ENCODE assay signal across 1 cellular context in the genomic region with DNA sequence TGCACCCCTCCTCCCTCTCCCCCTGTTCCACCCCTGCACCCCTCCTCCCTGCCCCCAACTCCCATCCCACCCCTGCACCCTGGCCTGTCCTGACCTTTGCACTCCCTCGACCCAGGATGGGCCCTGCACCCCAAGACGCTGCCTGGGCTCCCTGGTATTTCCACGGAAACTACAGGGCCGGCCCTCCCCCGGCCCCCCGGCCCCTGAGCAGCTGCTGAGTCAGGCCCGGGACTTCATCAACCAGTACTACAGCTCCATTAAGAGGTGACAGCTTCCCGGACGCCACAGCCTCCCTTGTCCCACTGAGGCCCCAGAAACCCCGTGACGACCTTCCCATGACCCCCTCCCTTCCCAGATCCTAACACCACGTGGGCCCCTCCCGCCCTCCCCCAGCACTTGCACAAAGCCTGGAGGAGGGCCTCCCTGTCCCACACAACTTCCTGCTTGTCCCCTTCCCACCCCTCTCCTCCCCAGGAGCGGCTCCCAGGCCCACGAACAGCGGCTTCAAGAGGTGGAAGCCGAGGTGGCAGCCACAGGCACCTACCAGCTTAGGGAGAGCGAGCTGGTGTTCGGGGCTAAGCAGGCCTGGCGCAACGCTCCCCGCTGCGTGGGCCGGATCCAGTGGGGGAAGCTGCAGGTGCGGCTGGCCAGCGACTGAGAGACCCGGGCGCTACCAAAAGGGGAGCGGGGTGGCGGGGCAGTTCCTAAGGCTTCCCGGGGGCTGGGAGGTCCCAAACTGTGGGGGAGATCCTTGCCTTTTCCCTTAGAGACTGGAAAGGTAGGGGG.
TF ChIP-seq lines count a peak whose summit lies in the region.

No MANE protein-coding gene starts in this region.

TF ChIP-seq in IMR-90, 13 proteins besides CTCF, POLR2A, EP300 and RAD21:
- no peak for TF ChIP-seq RCOR1 (IDR thresholded peaks at IDR 0.05; ENCODE audit: insufficient replicate concordance, low read length)
- no peak for TF ChIP-seq CHD1 (IDR thresholded peaks at IDR 0.05; ENCODE audit: low read depth, low read length)
- TF ChIP-seq NFE2L2 (IDR thresholded peaks at IDR 0.05; ENCODE audit: low read depth, low read length), result no peak
- no peak for TF ChIP-seq CEBPB (IDR thresholded peaks at IDR 0.05; ENCODE audit: low read depth, low read length)
- TF ChIP-seq MAFK (IDR thresholded peaks at IDR 0.05; ENCODE audit: low read depth, low read length), result no peak
- no peak for TF ChIP-seq FOS (IDR thresholded peaks at IDR 0.05; ENCODE audit: low read depth, low read length)
- no peak for TF ChIP-seq SMC3 (IDR thresholded peaks at IDR 0.05; ENCODE audit: low read depth, low read length)
- TF ChIP-seq BHLHE40 (IDR thresholded peaks at IDR 0.05; ENCODE audit: low read depth, low read length), result no peak
- TF ChIP-seq, protein P1, sequence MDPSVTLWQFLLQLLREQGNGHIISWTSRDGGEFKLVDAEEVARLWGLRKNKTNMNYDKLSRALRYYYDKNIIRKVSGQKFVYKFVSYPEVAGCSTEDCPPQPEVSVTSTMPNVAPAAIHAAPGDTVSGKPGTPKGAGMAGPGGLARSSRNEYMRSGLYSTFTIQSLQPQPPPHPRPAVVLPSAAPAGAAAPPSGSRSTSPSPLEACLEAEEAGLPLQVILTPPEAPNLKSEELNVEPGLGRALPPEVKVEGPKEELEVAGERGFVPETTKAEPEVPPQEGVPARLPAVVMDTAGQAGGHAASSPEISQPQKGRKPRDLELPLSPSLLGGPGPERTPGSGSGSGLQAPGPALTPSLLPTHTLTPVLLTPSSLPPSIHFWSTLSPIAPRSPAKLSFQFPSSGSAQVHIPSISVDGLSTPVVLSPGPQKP (IDR thresholded peaks at IDR 0.05; ENCODE audit: borderline replicate concordance, low read depth, low read length), result no peak
- no peak for TF ChIP-seq MXI1 (IDR thresholded peaks at IDR 0.05; ENCODE audit: borderline replicate concordance, low read depth, low read length)
- no peak for TF ChIP-seq USF2 (IDR thresholded peaks at IDR 0.05; ENCODE audit: low read depth, low read length)
- no peak for TF ChIP-seq MAZ (IDR thresholded peaks at IDR 0.05; ENCODE audit: borderline replicate concordance, low read depth, low read length)
- no peak for TF ChIP-seq RFX5 (IDR thresholded peaks at IDR 0.05; ENCODE audit: low read depth, low read length)
